Comparison of ENCODE assay signal across 2 cellular contexts in genomic region chr2:55137024-55137958, GRCh38.
TF ChIP-seq lines count a peak whose summit lies in the region.

No MANE protein-coding gene starts in this region.

TF ChIP-seq in IMR-90, 13 proteins besides CTCF, POLR2A, EP300 and RAD21 (continued from another document):
- TF ChIP-seq USF2 (IDR thresholded peaks at IDR 0.05; ENCODE audit: low read depth, low read length) (no peak), RCOR1 (IDR thresholded peaks at IDR 0.05; ENCODE audit: insufficient replicate concordance, low read length) (no peak), BHLHE40 (IDR thresholded peaks at IDR 0.05; ENCODE audit: low read depth, low read length) (no peak), MAZ (IDR thresholded peaks at IDR 0.05; ENCODE audit: borderline replicate concordance, low read depth, low read length) (no peak), CEBPB (IDR thresholded peaks at IDR 0.05; ENCODE audit: low read depth, low read length) (no peak), MAFK (IDR thresholded peaks at IDR 0.05; ENCODE audit: low read depth, low read length) (no peak), MXI1 (IDR thresholded peaks at IDR 0.05; ENCODE audit: borderline replicate concordance, low read depth, low read length) (no peak), NFE2L2 (IDR thresholded peaks at IDR 0.05; ENCODE audit: low read depth, low read length) (no peak), CHD1 (IDR thresholded peaks at IDR 0.05; ENCODE audit: low read depth, low read length) (no peak)

TF ChIP-seq in WTC11, 78 proteins besides CTCF, POLR2A, EP300 and RAD21 (continued from another document):
- no peak for TF ChIP-seq MXD4 (CRISPR knock-in tag; IDR thresholded peaks at IDR 0.05; ENCODE audit: borderline replicate concordance)
- TF ChIP-seq ZNF317 (CRISPR knock-in tag; IDR thresholded peaks at IDR 0.05; ENCODE audit: borderline replicate concordance, low read depth) = no peak
- no peak for TF ChIP-seq IRF2 (CRISPR knock-in tag; IDR thresholded peaks at IDR 0.05; ENCODE audit: borderline replicate concordance, low read depth)
- TF ChIP-seq ZSCAN18 (CRISPR knock-in tag; IDR thresholded peaks at IDR 0.05) = no peak
- TF ChIP-seq MYBL2 (CRISPR knock-in tag; IDR thresholded peaks at IDR 0.05) = no peak
- TF ChIP-seq PRRX2 (CRISPR knock-in tag; IDR thresholded peaks at IDR 0.05) = no peak
- no peak for TF ChIP-seq ESRRA (CRISPR knock-in tag; IDR thresholded peaks at IDR 0.05; ENCODE audit: borderline replicate concordance)
- TF ChIP-seq TCF7 (CRISPR knock-in tag; IDR thresholded peaks at IDR 0.05; ENCODE audit: low read depth) = no peak
- TF ChIP-seq EMX1 (CRISPR knock-in tag; IDR thresholded peaks at IDR 0.05) = no peak
- TF ChIP-seq ZNF263 (CRISPR knock-in tag; IDR thresholded peaks at IDR 0.05; ENCODE audit: low read depth) = no peak
- no peak for TF ChIP-seq GTF2I (CRISPR knock-in tag; conservative IDR thresholded peaks at IDR 0.05)
- no peak for TF ChIP-seq SMAD4 (CRISPR knock-in tag; IDR thresholded peaks at IDR 0.05)
- no peak for TF ChIP-seq MAX (CRISPR knock-in tag; IDR thresholded peaks at IDR 0.05)
